Comparison of ENCODE assay signal across 9 cellular contexts in the genomic region with DNA sequence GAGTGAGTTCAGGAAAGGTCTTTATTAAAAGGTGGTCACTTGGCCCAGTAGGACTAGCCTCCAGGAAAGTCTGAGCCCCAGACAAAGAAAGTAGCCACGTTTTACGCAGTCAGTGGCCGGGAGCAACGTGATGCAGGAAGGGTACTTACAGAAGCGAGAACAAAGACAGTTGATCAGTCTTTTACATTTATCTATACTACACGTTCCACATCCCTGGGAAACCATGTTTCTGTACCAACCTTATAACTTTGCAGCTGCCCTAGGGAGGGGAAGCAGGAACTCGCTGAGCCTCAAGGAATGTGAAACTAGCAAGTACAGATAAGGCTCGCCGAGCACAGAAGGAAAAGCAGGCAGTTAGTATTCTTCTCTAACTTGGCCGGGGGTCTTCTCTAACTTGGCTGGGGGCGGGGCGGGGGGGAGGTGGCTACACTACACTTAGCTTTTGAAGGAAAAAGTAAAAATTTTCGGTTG. TPM values are rescaled to one million over a fixed set of nuclear protein-coding genes. Genes with fewer than 3 reads are reported as not detected.
DNase-seq lines count a peak whose midpoint lies in the region; ATAC-seq and TF ChIP-seq lines count a peak whose summit lies in the region.
"Had no signal": no experiment of that assay in that cellular context is flagged by ENCODE, and none has a peak within 500 bp of the region (broad histone marks: within the 10 kb centered on the region; RNA-seq: fewer than 3 reads in every experiment).

No MANE protein-coding gene starts in this region.

- H3K4me1 ChIP-seq in PC-9 (replicated peaks; ENCODE audit: insufficient read depth), result peaks cover 5% of the 10 kb centered on the region; the same call in 1 of the 2 replicates
- peaks cover 5% of the 10 kb centered on the region for H3K4me1 ChIP-seq in vagina

- no TSS peak for BruUV-seq in PC-9 (replicated peaks; lab: Mats Ljungman, UMichigan)

- peaks cover 0 to 4% (median 0%) of the 10 kb centered on the region in 5 experiments for H3K9me3 Mint-ChIP-seq in brain
- no peaks in the 10 kb centered on the region for H3K9me3 Mint-ChIP-seq in natural killer cell

- intact Hi-C loops in natural killer cell (cut with micrococcal nuclease) (loop anchor here (5.0 kb wide), 1 partner anchor 187 kb away; no protein-coding TSS in a partner anchor), PC-9 (cut with micrococcal nuclease; ENCODE audit: unreplicated experiment) (loop anchor here (10.0 kb wide), 1 partner anchor 184 kb away; no protein-coding TSS in a partner anchor), vagina (cut with DNase I) (no loop called here)

- no peak for TF ChIP-seq POLR2A in vagina (IDR thresholded peaks at IDR 0.05)

- H3K4me2 ChIP-seq in PC-9, result no peak overlapping the region

- TF ChIP-seq CTCF in brain (conservative IDR thresholded peaks at IDR 0.05), result no peak
- TF ChIP-seq CTCF in natural killer cell (IDR thresholded peaks at IDR 0.05), result no peak
- no peak for TF ChIP-seq CTCF in PC-9 (conservative IDR thresholded peaks at IDR 0.05)
- TF ChIP-seq CTCF in vagina (IDR thresholded peaks at IDR 0.05), result no peak

- H3K27me3 ChIP-seq in PC-9 (ENCODE audit: insufficient read depth, low read depth) (no peaks in the 10 kb centered on the region), vagina (no peaks in the 10 kb centered on the region)

- H4K20me1 ChIP-seq in PC-9 (ENCODE audit: insufficient read depth), result no peaks in the 10 kb centered on the region

- H3K36me3 ChIP-seq in PC-9 (ENCODE audit: low read depth), result no peaks in the 10 kb centered on the region
- H3K36me3 ChIP-seq in vagina, result no peaks in the 10 kb centered on the region

- POLR2A ChIA-PET in PC-9 (lab: Charles Lee; ENCODE audit: unreplicated experiment), result no interaction called here

- H3K27ac Mint-ChIP-seq in brain, result peak overlapping the region in 1 of 5 experiments; percentile 60
- peak overlapping the region; percentile 42 to 75 for H3K27ac Mint-ChIP-seq in natural killer cell

- H3K27me3 Mint-ChIP-seq in brain (peaks cover 14% of the 10 kb centered on the region), natural killer cell (ENCODE audit: low read depth in 2 of 2) (peaks cover 0 to 6% of the 10 kb centered on the region in 2 donors)

- no peak for ATAC-seq in natural killer cell
- ATAC-seq in HG03442 (IDR thresholded peaks at IDR 0.05; ENCODE audit: unreplicated experiment), result no peak

- H3K27ac ChIP-seq in PC-9 (no peak overlapping the region), vagina (no peak overlapping the region)

- H3K79me2 ChIP-seq in PC-9 (ENCODE audit: low read depth), result peaks cover 10% of the 10 kb centered on the region

- peaks cover 9% of the 10 kb centered on the region; the same call in 1 of the 2 replicates for H3F3A ChIP-seq in PC-9 (ENCODE audit: insufficient read depth, low read depth)

- H3K4me3 Mint-ChIP-seq in brain, result peak overlapping the region; percentile 71 to 78 (median 73)
- peak overlapping the region; percentile 89 for H3K4me3 Mint-ChIP-seq in natural killer cell

- no peaks in the 10 kb centered on the region for H3K9me2 ChIP-seq in PC-9 (ENCODE audit: insufficient read depth)

- CTCF ChIA-PET in PC-9 (lab: Charles Lee), result interaction anchor here (0.7 kb wide), 1 partner anchor 104 kb away, joined by 7 read pairs; no protein-coding TSS in a partner anchor

- H3K4me3 ChIP-seq in PC-9 (no peak overlapping the region), vagina (no peak overlapping the region)

- no peaks in the 10 kb centered on the region for H3K9me3 ChIP-seq in PC-9 (ENCODE audit: insufficient read depth, low read depth)
- no peaks in the 10 kb centered on the region for H3K9me3 ChIP-seq in vagina

- H3K4me1 Mint-ChIP-seq in brain, result peaks cover 37% of the 10 kb centered on the region
- peaks cover 28 to 30% of the 10 kb centered on the region in 2 donors for H3K4me1 Mint-ChIP-seq in natural killer cell

- no peak overlapping the region for H2AFZ ChIP-seq in PC-9

- H3K36me3 Mint-ChIP-seq in brain (no peaks in the 10 kb centered on the region), natural killer cell (no peaks in the 10 kb centered on the region)

- peak; percentile 15 for DNase-seq in DMS53 treated with DMSO at 0.1 percent for 48 hours (lab: John Stamatoyannopoulos, UW; ENCODE audit: unreplicated experiment)
- DNase-seq in MV-4-11 (lab: John Stamatoyannopoulos, UW), result peak; percentile 25
- no peak for DNase-seq in natural killer cell
- DNase-seq in PC-9, result no peak
- no peak for DNase-seq in vagina (ENCODE audit: extremely low spot score in 2 of 2)
- DNase-seq: NCI-H2029, posterior cingulate gyrus had no signal

RNA-seq across cellular contexts. Expression of gene KNL1, which starts 3.4 kb away (rescaled TPM):
- polyA plus RNA-seq in brain (ENCODE audit: insufficient read depth, low read depth, low replicate concordance), result 4.8 TPM
- total RNA-seq in natural killer cell (1 to 10 TPM; 2.4 to 4.1 (median 3.6) TPM), PC-9 (2021) (16.2 and 27.5 TPM in 2 replicates), vagina (3.4 TPM)

RNA-seq across cellular contexts. Expression of gene RPUSD2, which starts 21.6 kb away (rescaled TPM):
- 7.8 TPM for polyA plus RNA-seq in brain (ENCODE audit: insufficient read depth, low read depth, low replicate concordance)
- total RNA-seq in natural killer cell, result 10 to 100 TPM; 13.7 to 15.2 (median 14.2) TPM
- 14.0 and 17.1 TPM in 2 replicates for total RNA-seq in PC-9 (2021)
- total RNA-seq in vagina, result 12.8 TPM

RNA-seq across cellular contexts. Expression of gene CCDC32, which starts 25.8 kb away (rescaled TPM):
- polyA plus RNA-seq in brain (ENCODE audit: insufficient read depth, low read depth, low replicate concordance), result 26.6 TPM
- total RNA-seq in natural killer cell (10 to 100 TPM; 34.2 to 43.7 (median 37.4) TPM), PC-9 (2021) (19.5 and 22.2 TPM in 2 replicates), vagina (20.6 TPM)

Comparison
In these comparisons a context has a peak if more than half of its experiments do, and no peak if none do; other contexts are left out.
1. DNase-seq: peak in DMS53 treated with DMSO at 0.1 percent for 48 hours (single experiment) and MV-4-11 (single experiment); none in natural killer cell (single experiment), PC-9 (0 of 2) and vagina (0 of 2).